ENCODE assay signal across 25 cellular contexts in genomic region chr7:44235582-44236332, GRCh38. TPM values are rescaled to one million over a fixed set of nuclear protein-coding genes. Genes with fewer than 3 reads are reported as not detected.
DNase-seq lines count a peak whose midpoint lies in the region; ATAC-seq and TF ChIP-seq lines count a peak whose summit lies in the region.
"Had no signal": no experiment of that assay in that cellular context is flagged by ENCODE, and none has a peak within 500 bp of the region (broad histone marks: within the 10 kb centered on the region; RNA-seq: fewer than 3 reads in every experiment).

No MANE protein-coding gene starts in this region.

- intact Hi-C loops in activated CD4-positive, alpha-beta T cell treated with anti-CD3 and anti-CD28 coated beads for 36 hours (cut with DNase I, micrococcal nuclease), result no loop called here

- H3K27me3 ChIP-seq in RWPE2 (ENCODE audit: insufficient read depth, poor library complexity, severe bottlenecking) (no peaks in the 10 kb centered on the region), mesenchymal stem cell (ENCODE audit: control insufficient read depth in 1 of 2, insufficient read depth in 1 of 2, low read length in 2 of 2) (peaks cover 16 to 56% of the 10 kb centered on the region in 2 experiments)
- H3K27me3 ChIP-seq: body of pancreas, foreskin keratinocyte, neutrophil had no signal

- no peaks in the 10 kb centered on the region for H3K36me3 Mint-ChIP-seq in activated CD4-positive, alpha-beta T cell treated with anti-CD3 and anti-CD28 coated beads for 36 hours (ENCODE audit: low read depth)
- no peaks in the 10 kb centered on the region for H3K36me3 Mint-ChIP-seq in natural killer cell treated with Interleukin-12 subunit alpha and Interleukin-12 subunit beta and Interleukin-15 and Interleukin-18, amount 100 ng/mL, for 72 hours
- H3K36me3 Mint-ChIP-seq: activated naive CD8-positive, alpha-beta T cell treated with anti-CD3 and anti-CD28 coated beads, Interleukin-2, amount 10 ng/mL, durations not matched to agents 7 days and 5 days; CD14-positive monocyte; WTC11 had no signal

- no peak overlapping the region for H3K4me2 ChIP-seq in mesenchymal stem cell (ENCODE audit: low read length, poor library complexity, severe bottlenecking)

- H3K36me3 ChIP-seq in RWPE2 (ENCODE audit: low read depth) (no peaks in the 10 kb centered on the region), mesenchymal stem cell (ENCODE audit: control insufficient read depth in 1 of 2, insufficient read depth in 2 of 2, low read depth in 1 of 2, low read length in 2 of 2) (no peaks in the 10 kb centered on the region)
- H3K36me3 ChIP-seq: neutrophil, thoracic aorta had no signal

- no peaks in the 10 kb centered on the region for H3K79me1 ChIP-seq in mesenchymal stem cell (replicated peaks; ENCODE audit: low read length, poor library complexity, severe bottlenecking)

- H3K4me1 ChIP-seq in RWPE2 (ENCODE audit: insufficient read depth, poor library complexity, severe bottlenecking) (no peaks in the 10 kb centered on the region), mesenchymal stem cell (ENCODE audit: control insufficient read depth, insufficient read depth, low read depth, low read length) (peaks cover 2% of the 10 kb centered on the region)
- H3K4me1 ChIP-seq: body of pancreas, foreskin keratinocyte had no signal

- H3K9ac ChIP-seq in mesenchymal stem cell (ENCODE audit: low read length), result no peak overlapping the region

- peak overlapping the region; percentile 13 for H4K8ac ChIP-seq in mesenchymal stem cell (ENCODE audit: low read length)

- H3K9me3 Mint-ChIP-seq in activated CD4-positive, alpha-beta T cell treated with anti-CD3 and anti-CD28 coated beads for 36 hours (ENCODE audit: low read depth), result no peaks in the 10 kb centered on the region
- no peaks in the 10 kb centered on the region for H3K9me3 Mint-ChIP-seq in natural killer cell treated with Interleukin-12 subunit alpha and Interleukin-12 subunit beta and Interleukin-15 and Interleukin-18, amount 100 ng/mL, for 72 hours
- H3K9me3 Mint-ChIP-seq: activated CD4-positive, alpha-beta memory T cell treated with anti-CD3 and anti-CD28 coated beads, Interleukin-2, amount 10 ng/mL, durations not matched to agents 7 days and 5 days; activated naive CD8-positive, alpha-beta T cell treated with anti-CD3 and anti-CD28 coated beads, Interleukin-2, amount 10 ng/mL, durations not matched to agents 7 days and 5 days; CD14-positive monocyte; T-helper 1 cell treated with Interleukin-12 subunit alpha and Interleukin-12 subunit beta and Interleukin-4 antibody, amounts not matched to agents 30 μg/mL and 1 μg/mL, for 36 hours; WTC11 had no signal

- peak; percentile 60 for ATAC-seq in RWPE2 (ENCODE audit: low read depth)
- no peak for ATAC-seq in activated CD4-positive, alpha-beta T cell treated with anti-CD3 and anti-CD28 coated beads for 36 hours
- no peak for ATAC-seq in natural killer cell treated with Interleukin-12 subunit alpha and Interleukin-12 subunit beta and Interleukin-15 and Interleukin-18, amount 100 ng/mL, for 72 hours
- ATAC-seq: body of pancreas, foreskin keratinocyte, HepG2 had no signal

- no peak overlapping the region for H3K4ac ChIP-seq in mesenchymal stem cell (ENCODE audit: low read depth in 1 of 2, low read length in 2 of 2)

- no peak overlapping the region for H2BK120ac ChIP-seq in mesenchymal stem cell (ENCODE audit: low read depth, low read length)

- H3K4me3 ChIP-seq in RWPE2 (ENCODE audit: severe bottlenecking), result no peak overlapping the region
- H3K4me3 ChIP-seq in mesenchymal stem cell (ENCODE audit: insufficient read depth in 1 of 2, low read depth in 1 of 2, low read length in 2 of 2), result no peak overlapping the region
- H3K4me3 ChIP-seq: body of pancreas, thoracic aorta had no signal

- CTCF ChIA-PET in activated CD4-positive, alpha-beta T cell treated with anti-CD3 and anti-CD28 coated beads for 36 hours (lab: Charles Lee), result no interaction called here

- H3K18ac ChIP-seq in mesenchymal stem cell (ENCODE audit: low read depth in 1 of 2, low read length in 2 of 2), result no peak overlapping the region

- DNase-seq in NCI-H1092 treated with DMSO at 0.1 percent for 48 hours (lab: John Stamatoyannopoulos, UW), result peak; percentile 13
- no peak for DNase-seq in NCI-H1092 (lab: John Stamatoyannopoulos, UW)
- peak; percentile 67 for DNase-seq in G401 (ENCODE audit: low spot score)
- DNase-seq in RWPE2 (ENCODE audit: low spot score), result no peak
- no peak for DNase-seq in mesenchymal stem cell
- no peak for DNase-seq in activated CD4-positive, alpha-beta T cell treated with anti-CD3 and anti-CD28 coated beads for 36 hours
- DNase-seq in H4 (ENCODE audit: low spot score), result no peak
- no peak for DNase-seq in natural killer cell treated with Interleukin-12 subunit alpha and Interleukin-12 subunit beta and Interleukin-15 and Interleukin-18, amount 100 ng/mL, for 72 hours (ENCODE audit: low spot score)
- DNase-seq: activated CD4-positive, alpha-beta memory T cell treated with anti-CD3 and anti-CD28 coated beads, Interleukin-2, amount 10 ng/mL, durations not matched to agents 7 days and 5 days; activated naive CD8-positive, alpha-beta T cell treated with anti-CD3 and anti-CD28 coated beads, Interleukin-2, amount 10 ng/mL, durations not matched to agents 7 days and 5 days; activated T-cell treated with anti-CD3 and anti-CD28 coated beads, Interleukin-2, amount 50 U/mL, for 48 hours; body of pancreas; DND-41; foreskin keratinocyte; kidney glomerular epithelial cell; midbrain; MM.1S; SHP77 treated with DMSO at 0.1 percent for 48 hours had no signal

- H3K27ac ChIP-seq in RWPE2 (ENCODE audit: poor library complexity, severe bottlenecking) (no peak overlapping the region), mesenchymal stem cell (ENCODE audit: low read length, poor library complexity, severe bottlenecking) (no peak overlapping the region)
- H3K27ac ChIP-seq: body of pancreas, epithelial cell of prostate, foreskin keratinocyte, neutrophil, thoracic aorta had no signal

- H2BK12ac ChIP-seq in mesenchymal stem cell (ENCODE audit: low read length in 2 of 2), result no peak overlapping the region

- H2AFZ ChIP-seq in mesenchymal stem cell (ENCODE audit: low read depth, low read length), result no peak overlapping the region

- no peak overlapping the region for H2BK15ac ChIP-seq in mesenchymal stem cell (ENCODE audit: low read depth, poor library complexity, severe bottlenecking)

- H2AK5ac ChIP-seq in mesenchymal stem cell (ENCODE audit: low read length, severe bottlenecking), result no peak overlapping the region

- no peak overlapping the region for H3K23ac ChIP-seq in mesenchymal stem cell (ENCODE audit: low read length in 2 of 2)

- H2BK5ac ChIP-seq in mesenchymal stem cell (ENCODE audit: low read depth, low read length, poor library complexity, severe bottlenecking), result no peak overlapping the region

- H3K9me3 ChIP-seq in RWPE2 (ENCODE audit: severe bottlenecking), result no peaks in the 10 kb centered on the region
- H3K9me3 ChIP-seq in mesenchymal stem cell (ENCODE audit: control insufficient read depth, low read length), result no peaks in the 10 kb centered on the region
- H3K9me3 ChIP-seq: body of pancreas, neutrophil, thoracic aorta had no signal

- POLR2A ChIA-PET in activated CD4-positive, alpha-beta T cell treated with anti-CD3 and anti-CD28 coated beads for 36 hours (lab: Charles Lee), result no interaction called here

- no peak overlapping the region for H3K27ac Mint-ChIP-seq in activated CD4-positive, alpha-beta T cell treated with anti-CD3 and anti-CD28 coated beads for 36 hours
- no peak overlapping the region for H3K27ac Mint-ChIP-seq in natural killer cell treated with Interleukin-12 subunit alpha and Interleukin-12 subunit beta and Interleukin-15 and Interleukin-18, amount 100 ng/mL, for 72 hours
- H3K27ac Mint-ChIP-seq: activated CD4-positive, alpha-beta memory T cell treated with anti-CD3 and anti-CD28 coated beads, Interleukin-2, amount 10 ng/mL, durations not matched to agents 7 days and 5 days; activated naive CD8-positive, alpha-beta T cell treated with anti-CD3 and anti-CD28 coated beads, Interleukin-2, amount 10 ng/mL, durations not matched to agents 7 days and 5 days; T-helper 1 cell treated with Interleukin-12 subunit alpha and Interleukin-12 subunit beta and Interleukin-4 antibody, amounts not matched to agents 30 μg/mL and 1 μg/mL, for 36 hours; WTC11 had no signal

- H3K4me3 Mint-ChIP-seq in activated CD4-positive, alpha-beta T cell treated with anti-CD3 and anti-CD28 coated beads for 36 hours, result no peak overlapping the region
- H3K4me3 Mint-ChIP-seq in natural killer cell treated with Interleukin-12 subunit alpha and Interleukin-12 subunit beta and Interleukin-15 and Interleukin-18, amount 100 ng/mL, for 72 hours, result no peak overlapping the region
- H3K4me3 Mint-ChIP-seq: activated CD4-positive, alpha-beta memory T cell treated with anti-CD3 and anti-CD28 coated beads, Interleukin-2, amount 10 ng/mL, durations not matched to agents 7 days and 5 days; activated naive CD8-positive, alpha-beta T cell treated with anti-CD3 and anti-CD28 coated beads, Interleukin-2, amount 10 ng/mL, durations not matched to agents 7 days and 5 days; CD14-positive monocyte; T-helper 1 cell treated with Interleukin-12 subunit alpha and Interleukin-12 subunit beta and Interleukin-4 antibody, amounts not matched to agents 30 μg/mL and 1 μg/mL, for 36 hours; WTC11 had no signal

- H3K27me3 Mint-ChIP-seq in activated CD4-positive, alpha-beta T cell treated with anti-CD3 and anti-CD28 coated beads for 36 hours, result no peaks in the 10 kb centered on the region
- no peaks in the 10 kb centered on the region for H3K27me3 Mint-ChIP-seq in natural killer cell treated with Interleukin-12 subunit alpha and Interleukin-12 subunit beta and Interleukin-15 and Interleukin-18, amount 100 ng/mL, for 72 hours
- H3K27me3 Mint-ChIP-seq: activated CD4-positive, alpha-beta memory T cell treated with anti-CD3 and anti-CD28 coated beads, Interleukin-2, amount 10 ng/mL, durations not matched to agents 7 days and 5 days; activated naive CD8-positive, alpha-beta T cell treated with anti-CD3 and anti-CD28 coated beads, Interleukin-2, amount 10 ng/mL, durations not matched to agents 7 days and 5 days had no signal

- in situ Hi-C loops in G401 (cut with HindIII; ENCODE audit: low sequenced_read_pairs), result no loop called here

- H3K14ac ChIP-seq in mesenchymal stem cell (ENCODE audit: low read length in 2 of 2), result peak overlapping the region in 1 of 2 experiments; percentile 18

- 78% methylated on average over 18 of the region's 22 CpGs for WGBS in mesenchymal stem cell

- no peak overlapping the region for H4K91ac ChIP-seq in mesenchymal stem cell (ENCODE audit: low read length)

- TF ChIP-seq CTCF in RWPE2 (IDR thresholded peaks at IDR 0.05; ENCODE audit: poor library complexity, severe bottlenecking), result no peak

- H3K4me1 Mint-ChIP-seq in activated CD4-positive, alpha-beta T cell treated with anti-CD3 and anti-CD28 coated beads for 36 hours, result no peaks in the 10 kb centered on the region
- H3K4me1 Mint-ChIP-seq in natural killer cell treated with Interleukin-12 subunit alpha and Interleukin-12 subunit beta and Interleukin-15 and Interleukin-18, amount 100 ng/mL, for 72 hours (ENCODE audit: low read depth in 2 of 2), result no peaks in the 10 kb centered on the region
- H3K4me1 Mint-ChIP-seq: activated CD4-positive, alpha-beta memory T cell treated with anti-CD3 and anti-CD28 coated beads, Interleukin-2, amount 10 ng/mL, durations not matched to agents 7 days and 5 days; activated naive CD8-positive, alpha-beta T cell treated with anti-CD3 and anti-CD28 coated beads, Interleukin-2, amount 10 ng/mL, durations not matched to agents 7 days and 5 days; WTC11 had no signal

RNA-seq across cellular contexts. Expression of gene YKT6, which starts 35.0 kb away (rescaled TPM):
- 93.8 and 96.2 TPM in 2 replicates for total RNA-seq in G401 (2014; rRNA removed; shearing (Covaris generic))
- polyA plus RNA-seq in mesenchymal stem cell (2013, experiment 1 of 2), result 133 TPM
- 137 TPM for polyA plus RNA-seq in mesenchymal stem cell (2013, experiment 2 of 2)
- 10 to 100 TPM; 51.0 to 51.3 TPM for total RNA-seq in activated CD4-positive, alpha-beta T cell treated with anti-CD3 and anti-CD28 coated beads for 36 hours
- total RNA-seq in H4 (2014; rRNA removed; shearing (Covaris generic)), result 132 and 136 TPM in 2 replicates
- total RNA-seq in natural killer cell treated with Interleukin-12 subunit alpha and Interleukin-12 subunit beta and Interleukin-15 and Interleukin-18, amount 100 ng/mL, for 72 hours, result 10 to 100 TPM; 93.1 to 99.3 TPM

RNA-seq across cellular contexts. Expression of gene GCK, which starts 46.5 kb away (rescaled TPM):
- total RNA-seq in G401 (2014; rRNA removed; shearing (Covaris generic)), result not detected in 2 replicates
- 0.06 TPM for polyA plus RNA-seq in mesenchymal stem cell (2013, experiment 1 of 2)
- polyA plus RNA-seq in mesenchymal stem cell (2013, experiment 2 of 2), result 0.10 TPM
- 1 to 10 TPM in 1 of 2 experiments, under 1 TPM in 1; 0.53 to 1.3 TPM for total RNA-seq in activated CD4-positive, alpha-beta T cell treated with anti-CD3 and anti-CD28 coated beads for 36 hours
- total RNA-seq in H4 (2014; rRNA removed; shearing (Covaris generic)), result not detected in 2 replicates
- total RNA-seq in natural killer cell treated with Interleukin-12 subunit alpha and Interleukin-12 subunit beta and Interleukin-15 and Interleukin-18, amount 100 ng/mL, for 72 hours, result under 1 TPM in 1 of 2 donors, not detected in 1; 0.24 TPM
- total RNA-seq: activated CD4-positive, alpha-beta memory T cell treated with anti-CD3 and anti-CD28 coated beads, Interleukin-2, amount 10 ng/mL, durations not matched to agents 7 days and 5 days; HepG2 had no signal
- polyA plus RNA-seq: CD14-positive monocyte, HepG2 had no signal

Comparison
In these comparisons a context has a peak if more than half of its experiments do, and no peak if none do; other contexts are left out.
1. DNase-seq: peak in NCI-H1092 treated with DMSO at 0.1 percent for 48 hours (single experiment) and G401 (single experiment); none in NCI-H1092 (single experiment), RWPE2 (single experiment), mesenchymal stem cell (single experiment), activated CD4-positive, alpha-beta T cell treated with anti-CD3 and anti-CD28 coated beads for 36 hours (single experiment), H4 (single experiment) and natural killer cell treated with Interleukin-12 subunit alpha and Interleukin-12 subunit beta and Interleukin-15 and Interleukin-18, amount 100 ng/mL, for 72 hours (single experiment).